Comparison of ENCODE assay signal across 8 cellular contexts in genomic region chr7:139359366-139360209, GRCh38. TPM values are rescaled to one million over a fixed set of nuclear protein-coding genes. Genes with fewer than 3 reads are reported as not detected.
DNase-seq lines count a peak whose midpoint lies in the region; ATAC-seq, FAIRE-seq and TF ChIP-seq lines count a peak whose summit lies in the region.

LUC7L2 (plus strand) TSS chr7:139359894; CDS start chr7:139360262, 368 bp downstream.

- peak; percentile 27 for FAIRE-seq in urothelium cell line (lab: Jason Lieb, UNC)

- H3K27ac ChIP-seq in left ventricle myocardium inferior (replicated peaks) (peak within 1 kb of the TSS; percentile 100), psoas muscle (peak within 1 kb of the TSS; percentile 97)

- peak within 1 kb of the TSS; percentile 93 for H3K4me3 ChIP-seq in left ventricle myocardium inferior
- peak within 1 kb of the TSS; percentile 94 for H3K4me3 ChIP-seq in psoas muscle

- no peaks in the 10 kb centered on the region for H3K9me3 ChIP-seq in T-helper 17 cell (ENCODE audit: control insufficient read depth, low read length, poor library complexity, severe bottlenecking)
- H3K9me3 ChIP-seq in left ventricle myocardium inferior (replicated peaks), result no peaks in the 10 kb centered on the region
- H3K9me3 ChIP-seq in psoas muscle, result no peaks in the 10 kb centered on the region

- peaks cover 28% of the 10 kb centered on the region for H3K4me1 Mint-ChIP-seq in T-helper 17 cell

- H3K27me3 ChIP-seq in left ventricle myocardium inferior (ENCODE audit: low read depth), result no peaks in the 10 kb centered on the region
- no peaks in the 10 kb centered on the region for H3K27me3 ChIP-seq in psoas muscle (ENCODE audit: insufficient read depth in 3 of 3, low read length in 2 of 3)

- peak within 1 kb of the TSS; percentile 96 for H3K4me3 Mint-ChIP-seq in T-helper 17 cell

- H3K27me3 Mint-ChIP-seq in T-helper 17 cell, result no peaks in the 10 kb centered on the region

- H3K36me3 ChIP-seq in left ventricle myocardium inferior, result no peaks in the 10 kb centered on the region
- H3K36me3 ChIP-seq in psoas muscle (ENCODE audit: insufficient read depth in 1 of 2, low read depth in 1 of 2), result peaks cover 0 to 5% of the 10 kb centered on the region in 2 donors

- intact Hi-C loops in left ventricle myocardium inferior (cut with micrococcal nuclease) (no loop called here), psoas muscle (cut with DNase I) (loop anchor here (1.0 to 2.0 kb wide), 2 partner anchors 19 kb away; partner anchors contain the start of gene FMC1 (in 1 of the 2))

- DNase-seq in NCI-H1694 treated with DMSO at 0.1 percent for 48 hours (lab: John Stamatoyannopoulos, UW) (peak; percentile 96), T-helper 17 cell (peak; percentile 98 to 99 (median 99)), amygdala (lab: John Stamatoyannopoulos, UW) (peak; percentile 72 to 100 (median 98)), left ventricle myocardium inferior (peak; percentile 100), psoas muscle (peak; percentile 100), urothelium cell line (ENCODE audit: low spot score) (peak; percentile 90)

- no peaks in the 10 kb centered on the region for H3K36me3 Mint-ChIP-seq in T-helper 17 cell (ENCODE audit: low read depth)

- ATAC-seq in HG02885 (IDR thresholded peaks at IDR 0.05; ENCODE audit: poor library complexity, unreplicated experiment) (peak; percentile 80), T-helper 17 cell (peak; percentile 80), psoas muscle (peak; percentile 92 to 95 (median 94))

- TF ChIP-seq POLR2A in GM15510 (IDR thresholded peaks at IDR 0.05; ENCODE audit: borderline replicate concordance, extremely low read depth, insufficient read length), result peak; percentile 98

- peaks cover 63% of the 10 kb centered on the region for H3K4me1 ChIP-seq in left ventricle myocardium inferior
- peaks cover 30% of the 10 kb centered on the region for H3K4me1 ChIP-seq in psoas muscle

- TF ChIP-seq CTCF in left ventricle myocardium inferior (IDR thresholded peaks at IDR 0.05; ENCODE audit: borderline replicate concordance) (no peak), psoas muscle (IDR thresholded peaks at IDR 0.05) (no peak)

- H3K27ac Mint-ChIP-seq in T-helper 17 cell, result peak within 1 kb of the TSS; percentile 98

- 0% methylated on average over 62 to 98 of the region's 98 CpGs for WGBS in psoas muscle, 3 donors

RNA-seq across cellular contexts. Expression of gene LUC7L2, which starts in this region (rescaled TPM):
- 100 to 1,000 TPM; 187 to 190 TPM for total RNA-seq in T-helper 17 cell
- 45.2 TPM for total RNA-seq in left ventricle myocardium inferior
- total RNA-seq in psoas muscle, result 10 to 100 TPM; 44.4 to 67.5 (median 53.5) TPM
- 10 to 100 TPM; 41.6 to 82.3 (median 44.0) TPM for polyA plus RNA-seq in psoas muscle

Comparison
In these comparisons a context has a peak if more than half of its experiments do, and no peak if none do; other contexts are left out.
1. Peak in every context shown above with its lines: DNase-seq, ATAC-seq, H3K4me3 ChIP-seq and H3K27ac ChIP-seq.